ENCODE assay signal across 35 cellular contexts in the genomic region with DNA sequence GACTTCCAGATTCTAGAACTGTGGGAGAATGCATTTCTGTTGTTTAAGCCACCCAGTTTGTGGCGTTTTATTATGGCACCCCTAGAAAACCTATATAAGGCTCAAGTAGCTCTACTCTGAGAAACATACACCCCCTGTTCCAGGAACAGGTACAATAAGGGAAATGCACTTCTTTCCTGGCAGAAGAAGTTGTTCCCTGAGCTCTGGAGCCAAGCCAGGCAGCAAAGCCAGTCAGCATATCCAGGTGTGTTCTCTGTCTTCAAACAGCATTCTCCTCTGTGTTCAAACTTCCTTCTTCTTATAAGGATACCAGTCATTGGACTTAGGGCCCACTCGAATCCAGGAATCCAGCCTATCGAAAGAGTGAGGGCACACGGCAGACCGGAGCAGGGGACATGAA.
"Had no signal": no experiment of that assay in that cellular context is flagged by ENCODE, and none has a peak within 500 bp of the region (broad histone marks: within the 10 kb centered on the region; RNA-seq: fewer than 3 reads in every experiment).

No MANE protein-coding gene starts in this region.

- H3K9ac ChIP-seq: KMS-11 had no signal

- H3K27ac ChIP-seq: KMS-11 had no signal

- DNase-seq: Karpas-422, Kasumi-1, KG1, MG63, MM.1S, MV-4-11, NCI-H1048, NCI-H1092, NCI-H1092 treated with DMSO at 0.1 percent for 48 hours, NCI-H1105, NCI-H1105 treated with DMSO at 0.1 percent for 48 hours, NCI-H1417, NCI-H1417 treated with DMSO at 0.1 percent for 48 hours, NCI-H1436, NCI-H1436 treated with DMSO at 0.1 percent for 48 hours, NCI-H146, NCI-H1694, NCI-H1694 treated with DMSO at 0.1 percent for 48 hours, NCI-H187, NCI-H187 treated with DMSO at 0.1 percent for 48 hours, NCI-H1930, NCI-H2029, NCI-H2029 treated with DMSO at 0.1 percent for 48 hours, NCI-H2081, NCI-H2081 treated with DMSO at 0.1 percent for 48 hours, NCI-H2107, NCI-H2171, NCI-H2171 treated with DMSO at 0.1 percent for 48 hours, NCI-H2227 treated with DMSO at 0.1 percent for 48 hours, NCI-H226, NCI-H345, NCI-H446, NCI-H446 treated with DMSO at 0.1 percent for 48 hours, NCI-H510A had no signal

- H3K9me3 ChIP-seq: MG63 had no signal

- H3K4me3 ChIP-seq: MG63 had no signal

- H3K4me2 ChIP-seq: KMS-11 had no signal

- H3K27me3 ChIP-seq: MG63 had no signal

- H3K36me3 ChIP-seq: MG63 had no signal
